ENCODE assay signal across 13 cellular contexts in genomic region chr12:2322554-2323120, GRCh38.
DNase-seq lines count a peak whose midpoint lies in the region; TF ChIP-seq lines count a peak whose summit lies in the region.
"Had no signal": no experiment of that assay in that cellular context is flagged by ENCODE, and none has a peak within 500 bp of the region (broad histone marks: within the 10 kb centered on the region; RNA-seq: fewer than 3 reads in every experiment).

No MANE protein-coding gene starts in this region.

- intact Hi-C loops in left ventricle myocardium inferior (cut with micrococcal nuclease) = no loop called here
- intact Hi-C loops in head of caudate nucleus (cut with DNase I) = no loop called here
- intact Hi-C loops in activated CD4-positive, alpha-beta memory T cell treated with anti-CD3 and anti-CD28 coated beads for 36 hours (cut with micrococcal nuclease) = no loop called here

- no peaks in the 10 kb centered on the region for H4K20me1 ChIP-seq in BLaER1 treated with 17β-estradiol and CSF1 and Interleukin-3, amounts not matched to agents 10 nM and 100 nM

- H3K4me2 ChIP-seq in BLaER1 treated with 17β-estradiol and CSF1 and Interleukin-3, amounts not matched to agents 10 nM and 100 nM = peak overlapping the region; percentile 62 to 90 (median 79)
- H3K4me2 ChIP-seq: A549, KMS-11 had no signal

- H3K4me3 ChIP-seq in BLaER1 treated with 17β-estradiol and CSF1 and Interleukin-3, amounts not matched to agents 10 nM and 100 nM = no peak overlapping the region
- H3K4me3 ChIP-seq in left ventricle myocardium inferior = no peak overlapping the region
- H3K4me3 ChIP-seq: A549 had no signal

- H3K36me3 ChIP-seq in BLaER1 treated with 17β-estradiol and CSF1 and Interleukin-3, amounts not matched to agents 10 nM and 100 nM = no peaks in the 10 kb centered on the region
- no peaks in the 10 kb centered on the region for H3K36me3 ChIP-seq in left ventricle myocardium inferior

- H3K4me3 Mint-ChIP-seq in activated CD4-positive, alpha-beta memory T cell treated with anti-CD3 and anti-CD28 coated beads for 36 hours = no peak overlapping the region
- H3K4me3 Mint-ChIP-seq: activated B cell treated with CpG ODN at 0.5 μM for 24 hours; CD8-positive, alpha-beta T cell had no signal

- H3K9ac ChIP-seq in BLaER1 treated with 17β-estradiol and CSF1 and Interleukin-3, amounts not matched to agents 10 nM and 100 nM = no peak overlapping the region
- H3K9ac ChIP-seq: KMS-11 had no signal

- peaks cover 40 to 89% (median 76%) of the 10 kb centered on the region in 10 experiments for H3K4me1 ChIP-seq in BLaER1 treated with 17β-estradiol and CSF1 and Interleukin-3, amounts not matched to agents 10 nM and 100 nM
- H3K4me1 ChIP-seq in left ventricle myocardium inferior = peaks cover 90% of the 10 kb centered on the region
- H3K4me1 ChIP-seq: A549 had no signal

- no peaks in the 10 kb centered on the region for H3K9me3 ChIP-seq in BLaER1 treated with 17β-estradiol and CSF1 and Interleukin-3, amounts not matched to agents 10 nM and 100 nM (replicated peaks in 1 of 11)
- no peaks in the 10 kb centered on the region for H3K9me3 ChIP-seq in left ventricle myocardium inferior (replicated peaks)
- H3K9me3 ChIP-seq: A549 had no signal

- no peaks in the 10 kb centered on the region for H3K4me1 Mint-ChIP-seq in activated CD4-positive, alpha-beta memory T cell treated with anti-CD3 and anti-CD28 coated beads for 36 hours (ENCODE audit: low read depth)
- H3K4me1 Mint-ChIP-seq: activated B cell treated with CpG ODN at 0.5 μM for 24 hours had no signal

- H3K9me3 Mint-ChIP-seq in activated CD4-positive, alpha-beta memory T cell treated with anti-CD3 and anti-CD28 coated beads for 36 hours = no peaks in the 10 kb centered on the region
- H3K9me3 Mint-ChIP-seq: activated B cell treated with CpG ODN at 0.5 μM for 24 hours; CD8-positive, alpha-beta T cell had no signal

- H3K27ac Mint-ChIP-seq in activated CD4-positive, alpha-beta memory T cell treated with anti-CD3 and anti-CD28 coated beads for 36 hours = no peak overlapping the region
- H3K27ac Mint-ChIP-seq: activated B cell treated with CpG ODN at 0.5 μM for 24 hours; CD8-positive, alpha-beta T cell had no signal

- TF ChIP-seq CTCF in left ventricle myocardium inferior (IDR thresholded peaks at IDR 0.05; ENCODE audit: borderline replicate concordance) = no peak

- H3K36me3 Mint-ChIP-seq in activated CD4-positive, alpha-beta memory T cell treated with anti-CD3 and anti-CD28 coated beads for 36 hours = no peaks in the 10 kb centered on the region
- H3K36me3 Mint-ChIP-seq: CD8-positive, alpha-beta T cell had no signal

- DNase-seq in NCI-H1417 treated with DMSO at 0.1 percent for 48 hours (lab: John Stamatoyannopoulos, UW) (peak; percentile 48), NCI-H524 (lab: John Stamatoyannopoulos, UW) (peak; percentile 50 to 90), left ventricle myocardium inferior (no peak), islet precursor cell (no peak), head of caudate nucleus (no peak)
- DNase-seq in activated CD4-positive, alpha-beta T cell treated with anti-CD3 and anti-CD28 coated beads for 1 hour = no peak
- no peak for DNase-seq in activated CD4-positive, alpha-beta memory T cell treated with anti-CD3 and anti-CD28 coated beads for 36 hours
- DNase-seq: activated B cell treated with CpG ODN at 0.5 μM for 24 hours; CD8-positive, alpha-beta T cell; NCI-H2227 treated with DMSO at 0.1 percent for 48 hours had no signal

- H3K27ac ChIP-seq in BLaER1 treated with 17β-estradiol and CSF1 and Interleukin-3, amounts not matched to agents 10 nM and 100 nM = peak overlapping the region in 1 of 11 experiments; percentile 14; a peak in 1 of 22 replicates
- peak overlapping the region; percentile 70 for H3K27ac ChIP-seq in left ventricle myocardium inferior (replicated peaks)
- H3K27ac ChIP-seq: A549, KMS-11 had no signal

- H3K27me3 Mint-ChIP-seq in activated CD4-positive, alpha-beta memory T cell treated with anti-CD3 and anti-CD28 coated beads for 36 hours = peaks cover 16% of the 10 kb centered on the region

- CTCF ChIA-PET in activated CD4-positive, alpha-beta memory T cell treated with anti-CD3 and anti-CD28 coated beads for 36 hours (lab: Charles Lee) = interaction anchor here (0.7 kb wide), 1 partner anchor 8 kb away, joined by 3 read pairs; no protein-coding TSS in a partner anchor

- H3K27me3 ChIP-seq in BLaER1 treated with 17β-estradiol and CSF1 and Interleukin-3, amounts not matched to agents 10 nM and 100 nM = no peaks in the 10 kb centered on the region
- no peaks in the 10 kb centered on the region for H3K27me3 ChIP-seq in left ventricle myocardium inferior (ENCODE audit: low read depth)

- POLR2A ChIA-PET in activated CD4-positive, alpha-beta memory T cell treated with anti-CD3 and anti-CD28 coated beads for 36 hours (lab: Charles Lee) = no interaction called here

Comparison
In these comparisons a context has a peak if more than half of its experiments do, and no peak if none do; other contexts are left out.
1. DNase-seq: peak in NCI-H1417 treated with DMSO at 0.1 percent for 48 hours (single experiment) and NCI-H524 (2 of 2); none in left ventricle myocardium inferior (single experiment), activated CD4-positive, alpha-beta T cell treated with anti-CD3 and anti-CD28 coated beads for 1 hour (single experiment), islet precursor cell (single experiment), head of caudate nucleus (0 of 42) and activated CD4-positive, alpha-beta memory T cell treated with anti-CD3 and anti-CD28 coated beads for 36 hours (single experiment).